25 cellular contexts compared by ENCODE assay signal in genomic region chr10:61758440-61758839, GRCh38.
DNase-seq lines count a peak whose midpoint lies in the region; ATAC-seq, FAIRE-seq and TF ChIP-seq lines count a peak whose summit lies in the region.
"Had no signal": no experiment of that assay in that cellular context is flagged by ENCODE, and none has a peak within 500 bp of the region (broad histone marks: within the 10 kb centered on the region; RNA-seq: fewer than 3 reads in every experiment).

No MANE protein-coding gene starts in this region.

- H2AFZ ChIP-seq in GM23338 (no peak overlapping the region), fibroblast of lung (ENCODE audit: low read length) (no peak overlapping the region)
- H2AFZ ChIP-seq: GM23248 had no signal

- no peaks in the 10 kb centered on the region for H4K20me1 ChIP-seq in GM23338 (replicated peaks; ENCODE audit: insufficient read depth)
- H4K20me1 ChIP-seq in fibroblast of lung (ENCODE audit: control insufficient read depth, extremely low read depth, insufficient read depth, low read length), result no peaks in the 10 kb centered on the region

- TF ChIP-seq CTCF in GM23338 (conservative IDR thresholded peaks at IDR 0.05; ENCODE audit: low read depth in 2 of 2) (no peak), fibroblast of lung (conservative IDR thresholded peaks at IDR 0.05 in 1 of 2, IDR thresholded peaks at IDR 0.05 in 1 of 2; ENCODE audit: low read depth in 1 of 2, low read length in 2 of 2) (no peak), retinal pigment epithelial cell (conservative IDR thresholded peaks at IDR 0.05; ENCODE audit: low read depth, low read length) (no peak), omental fat pad (IDR thresholded peaks at IDR 0.05) (no peak)

- H3K4me2 ChIP-seq in GM23338 (no peak overlapping the region), fibroblast of lung (ENCODE audit: extremely low read depth, insufficient read depth, low read length) (no peak overlapping the region)

- no peaks in the 10 kb centered on the region for H3K36me3 Mint-ChIP-seq in GM23338 (ENCODE audit: low read depth)
- H3K36me3 Mint-ChIP-seq: naive thymus-derived CD8-positive, alpha-beta T cell had no signal

- H3K9me3 ChIP-seq in fibroblast of lung (ENCODE audit: control insufficient read depth, insufficient read depth, low read depth, low read length), result no peaks in the 10 kb centered on the region
- H3K9me3 ChIP-seq: left ventricle myocardium inferior, right lobe of liver, tibial artery had no signal

- ATAC-seq in GM23338 (no peak), omental fat pad (ENCODE audit: low FRiP score) (no peak)
- ATAC-seq: naive thymus-derived CD8-positive, alpha-beta T cell; right lobe of liver; stimulated activated naive CD8-positive, alpha-beta T cell treated with anti-CD3 and anti-CD28 coated beads, Interleukin-15, amount 100 ng/mL, for 72 hours had no signal

- H3K4me3 Mint-ChIP-seq in GM23338, result no peak overlapping the region
- H3K4me3 Mint-ChIP-seq: activated CD4-positive, alpha-beta T cell treated with anti-CD3 and anti-CD28 coated beads, Interleukin-2, amount 10 ng/mL, durations not matched to agents 7 days and 5 days; activated naive CD4-positive, alpha-beta T cell treated with anti-CD3 and anti-CD28 coated beads for 36 hours; CD4-positive, alpha-beta T cell; mesothelial cell of epicardium; naive thymus-derived CD8-positive, alpha-beta T cell; stimulated activated naive CD8-positive, alpha-beta T cell treated with anti-CD3 and anti-CD28 coated beads, Interleukin-15, amount 100 ng/mL, for 72 hours had no signal

- no peak overlapping the region for H3K9ac ChIP-seq in fibroblast of lung (ENCODE audit: insufficient read depth, low read length)
- H3K9ac ChIP-seq: GM23248 had no signal

- no peaks in the 10 kb centered on the region for H3K27me3 Mint-ChIP-seq in GM23338 (ENCODE audit: insufficient read depth, low read depth, poor library complexity)
- H3K27me3 Mint-ChIP-seq: activated CD4-positive, alpha-beta T cell treated with anti-CD3 and anti-CD28 coated beads, Interleukin-2, amount 10 ng/mL, durations not matched to agents 7 days and 5 days; CD4-positive, alpha-beta T cell; naive thymus-derived CD8-positive, alpha-beta T cell; stimulated activated naive CD8-positive, alpha-beta T cell treated with anti-CD3 and anti-CD28 coated beads, Interleukin-15, amount 100 ng/mL, for 72 hours had no signal

- H3K9me3 Mint-ChIP-seq in GM23338, result no peaks in the 10 kb centered on the region
- H3K9me3 Mint-ChIP-seq: activated CD4-positive, alpha-beta T cell treated with anti-CD3 and anti-CD28 coated beads, Interleukin-2, amount 10 ng/mL, durations not matched to agents 7 days and 5 days; activated naive CD4-positive, alpha-beta T cell treated with anti-CD3 and anti-CD28 coated beads for 36 hours; CD4-positive, alpha-beta T cell; naive thymus-derived CD8-positive, alpha-beta T cell; stimulated activated naive CD8-positive, alpha-beta T cell treated with anti-CD3 and anti-CD28 coated beads, Interleukin-15, amount 100 ng/mL, for 72 hours had no signal

- peak; percentile 60 for FAIRE-seq in RCC 7860 (lab: Jason Lieb, UNC)
- FAIRE-seq: GM18507 had no signal

- no peaks in the 10 kb centered on the region for H3K79me2 ChIP-seq in GM23338 (replicated peaks; ENCODE audit: insufficient read depth)
- H3K79me2 ChIP-seq in fibroblast of lung (ENCODE audit: control insufficient read depth, insufficient read depth, low read length), result no peaks in the 10 kb centered on the region

- H3K4me1 ChIP-seq in GM23338 (ENCODE audit: insufficient read depth), result peaks cover 32% of the 10 kb centered on the region
- H3K4me1 ChIP-seq in fibroblast of lung (ENCODE audit: control insufficient read depth, extremely low read depth, insufficient read depth, low read length), result peaks cover 24% of the 10 kb centered on the region
- H3K4me1 ChIP-seq: left ventricle myocardium inferior, right lobe of liver had no signal

- 0 out of 2 replicates have a peak overlapping the region, but pooled peaks have one; percentile 19 for H3K27ac Mint-ChIP-seq in GM23338
- H3K27ac Mint-ChIP-seq: activated CD4-positive, alpha-beta T cell treated with anti-CD3 and anti-CD28 coated beads, Interleukin-2, amount 10 ng/mL, durations not matched to agents 7 days and 5 days; activated naive CD4-positive, alpha-beta T cell treated with anti-CD3 and anti-CD28 coated beads for 36 hours; CD4-positive, alpha-beta T cell; naive thymus-derived CD8-positive, alpha-beta T cell; stimulated activated naive CD8-positive, alpha-beta T cell treated with anti-CD3 and anti-CD28 coated beads, Interleukin-15, amount 100 ng/mL, for 72 hours had no signal

- H3F3A ChIP-seq in GM23338 (replicated peaks; ENCODE audit: low read depth), result no peaks in the 10 kb centered on the region

- H3K4me3 ChIP-seq in GM23338, result no peak overlapping the region
- H3K4me3 ChIP-seq in fibroblast of lung (replicated peaks in 1 of 4; ENCODE audit: control extremely low read depth in 1 of 4, insufficient read depth in 1 of 4, low read depth in 3 of 4, low read length in 4 of 4), result no peak overlapping the region
- H3K4me3 ChIP-seq in retinal pigment epithelial cell (ENCODE audit: low read length), result no peak overlapping the region
- H3K4me3 ChIP-seq: GM23248, left ventricle myocardium inferior, right lobe of liver, tibial artery had no signal

- no peaks in the 10 kb centered on the region for H3K36me3 ChIP-seq in GM23338 (ENCODE audit: insufficient read depth)
- H3K36me3 ChIP-seq in fibroblast of lung (ENCODE audit: control insufficient read depth, insufficient read depth, low read length), result no peaks in the 10 kb centered on the region
- H3K36me3 ChIP-seq: left ventricle myocardium inferior, right lobe of liver, tibial artery, WERI-Rb-1 had no signal

- DNase-seq in GM23338 (ENCODE audit: low spot score), result no peak
- DNase-seq in RCC 7860 (ENCODE audit: low spot score), result no peak
- peak; percentile 65 to 96 for DNase-seq in fibroblast of lung (ENCODE audit: low read depth in 2 of 2)
- DNase-seq in retinal pigment epithelial cell (ENCODE audit: low read depth), result peak; percentile 86
- no peak for DNase-seq in NCI-H1048 (lab: John Stamatoyannopoulos, UW)
- no peak for DNase-seq in NAMALWA (ENCODE audit: low spot score)
- DNase-seq in COR-L47 (lab: John Stamatoyannopoulos, UW), result no peak
- no peak for DNase-seq in omental fat pad (ENCODE audit: low spot score)
- DNase-seq: activated CD4-positive, alpha-beta T cell treated with anti-CD3 and anti-CD28 coated beads, Interleukin-2, amount 10 ng/mL, durations not matched to agents 7 days and 5 days; activated naive CD4-positive, alpha-beta T cell treated with anti-CD3 and anti-CD28 coated beads for 36 hours; CD4-positive, alpha-beta T cell; foreskin melanocyte; GF-D8; GM23248; Karpas-422; left ventricle myocardium inferior; naive thymus-derived CD8-positive, alpha-beta T cell; NCI-H2081; right lobe of liver; stimulated activated CD4-positive, alpha-beta T cell treated with anti-CD3 and anti-CD28 coated beads, Interleukin-15, amount 100 ng/mL, for 24 hours; stimulated activated naive CD8-positive, alpha-beta T cell treated with anti-CD3 and anti-CD28 coated beads, Interleukin-15, amount 100 ng/mL, for 72 hours; tibial artery; WERI-Rb-1 had no signal

- peaks cover 36% of the 10 kb centered on the region for H3K4me1 Mint-ChIP-seq in GM23338
- H3K4me1 Mint-ChIP-seq: stimulated activated naive CD8-positive, alpha-beta T cell treated with anti-CD3 and anti-CD28 coated beads, Interleukin-15, amount 100 ng/mL, for 72 hours had no signal

- no peaks in the 10 kb centered on the region for H3K9me2 ChIP-seq in GM23338 (ENCODE audit: insufficient read depth)

- H3K27me3 ChIP-seq in GM23338 (ENCODE audit: insufficient read depth) (no peaks in the 10 kb centered on the region), fibroblast of lung (ENCODE audit: control insufficient read depth, insufficient read depth, low read length) (no peaks in the 10 kb centered on the region)
- H3K27me3 ChIP-seq: right lobe of liver, tibial artery had no signal

- no peak overlapping the region for H3K27ac ChIP-seq in GM23338 (ENCODE audit: low read depth)
- H3K27ac ChIP-seq in fibroblast of lung (ENCODE audit: insufficient read depth, low read length), result no peak overlapping the region
- H3K27ac ChIP-seq: GM23248, left ventricle myocardium inferior, right lobe of liver, WERI-Rb-1 had no signal

TF ChIP-seq in GM23338, 12 proteins besides CTCF, POLR2A, EP300 and RAD21 (continues in another document):
- TF ChIP-seq EZH2 (IDR thresholded peaks at IDR 0.05; ENCODE audit: low read depth, unreplicated experiment) (no peak), NANOG (IDR thresholded peaks at IDR 0.05; ENCODE audit: borderline replicate concordance) (no peak), JUNB (IDR thresholded peaks at IDR 0.05; ENCODE audit: unreplicated experiment) (no peak), STAT1 (IDR thresholded peaks at IDR 0.05; ENCODE audit: unreplicated experiment) (no peak), ZNF331 (CRISPR knock-in tag; IDR thresholded peaks at IDR 0.05; ENCODE audit: low read depth) (no peak), CREB1 (CRISPR knock-in tag; IDR thresholded peaks at IDR 0.05; ENCODE audit: low read depth) (no peak), POLR2AphosphoS5 (IDR thresholded peaks at IDR 0.05; ENCODE audit: low read depth) (no peak)
- TF ChIP-seq, protein P1, sequence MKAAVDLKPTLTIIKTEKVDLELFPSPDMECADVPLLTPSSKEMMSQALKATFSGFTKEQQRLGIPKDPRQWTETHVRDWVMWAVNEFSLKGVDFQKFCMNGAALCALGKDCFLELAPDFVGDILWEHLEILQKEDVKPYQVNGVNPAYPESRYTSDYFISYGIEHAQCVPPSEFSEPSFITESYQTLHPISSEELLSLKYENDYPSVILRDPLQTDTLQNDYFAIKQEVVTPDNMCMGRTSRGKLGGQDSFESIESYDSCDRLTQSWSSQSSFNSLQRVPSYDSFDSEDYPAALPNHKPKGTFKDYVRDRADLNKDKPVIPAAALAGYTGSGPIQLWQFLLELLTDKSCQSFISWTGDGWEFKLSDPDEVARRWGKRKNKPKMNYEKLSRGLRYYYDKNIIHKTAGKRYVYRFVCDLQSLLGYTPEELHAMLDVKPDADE (IDR thresholded peaks at IDR 0.05), result no peak

Comparison
In these comparisons a context has a peak if more than half of its experiments do, and no peak if none do; other contexts are left out.
1. DNase-seq: peak in fibroblast of lung (2 of 2) and retinal pigment epithelial cell (single experiment); none in GM23338 (single experiment), RCC 7860 (single experiment), NCI-H1048 (single experiment), NAMALWA (single experiment), COR-L47 (single experiment) and omental fat pad (single experiment).